In the genomic region with DNA sequence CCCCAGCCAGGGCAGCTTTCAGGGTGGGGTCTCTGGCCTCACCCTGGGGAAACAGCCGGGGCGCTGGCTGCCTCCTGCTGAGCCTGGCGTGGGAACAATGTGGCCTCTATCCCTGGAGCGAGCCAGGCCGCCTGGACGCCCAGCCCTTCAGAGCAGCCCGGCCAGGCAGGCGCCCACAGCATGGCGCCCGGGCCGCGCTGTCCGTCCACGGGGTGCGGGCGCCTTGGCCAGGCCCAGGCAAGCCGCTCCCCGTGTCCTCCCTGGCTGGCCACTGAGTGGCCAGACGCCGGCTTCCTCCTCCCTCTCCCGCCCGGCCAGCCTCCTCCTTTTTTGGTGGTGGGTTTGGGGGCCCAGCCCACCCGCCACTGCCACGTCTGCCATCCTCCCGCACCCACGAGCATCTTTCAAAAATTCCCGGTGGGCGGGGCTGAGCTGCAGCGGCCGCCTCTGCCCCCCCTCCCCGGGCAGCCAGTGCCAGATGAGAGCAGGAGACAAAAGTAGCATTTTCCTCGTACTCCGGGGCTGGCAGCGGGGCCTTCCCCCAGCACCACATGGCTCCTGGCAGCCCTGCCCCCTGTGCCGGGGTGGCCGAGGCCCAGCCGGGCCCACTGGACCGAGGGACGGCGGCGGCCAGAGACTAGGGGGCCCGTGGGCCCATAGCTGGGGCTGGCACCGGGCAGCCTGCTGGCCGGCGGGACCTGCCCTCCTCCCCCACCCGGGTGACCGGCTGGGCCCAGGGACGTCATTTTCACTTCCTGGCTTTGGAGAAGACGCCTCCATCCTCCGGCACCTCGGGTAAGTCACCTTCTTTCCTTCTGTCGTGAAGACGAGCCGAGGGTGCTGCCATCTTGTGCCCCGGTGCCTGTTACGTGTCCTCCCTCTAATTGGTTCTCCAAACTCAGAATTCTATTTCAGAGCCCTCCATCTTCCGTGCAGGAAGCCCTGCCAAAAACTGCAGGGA, we compare ENCODE assay signal across 8 cellular contexts.
DNase-seq lines count a peak whose midpoint lies in the region; ATAC-seq lines count a peak whose summit lies in the region.

No MANE protein-coding gene starts in this region.

- no peaks in the 10 kb centered on the region for H3K27me3 ChIP-seq in duodenal mucosa (ENCODE audit: control insufficient read depth in 1 of 2, insufficient read depth in 2 of 2, low read length in 2 of 2)

- DNase-seq in Ammon's horn (ENCODE audit: low spot score), result peak; percentile 93
- DNase-seq in NCI-H446 treated with DMSO at 0.1 percent for 48 hours (lab: John Stamatoyannopoulos, UW), result peak; percentile 88
- peak; percentile 95 for DNase-seq in myocyte (ENCODE audit: low read depth)
- no peak for DNase-seq in SK-N-DZ (ENCODE audit: low spot score)

- peaks cover 5 to 26% of the 10 kb centered on the region in 2 donors for H3K36me3 ChIP-seq in duodenal mucosa (ENCODE audit: control insufficient read depth in 1 of 2, insufficient read depth in 2 of 2, low read length in 2 of 2)

- H3K4me1 ChIP-seq in duodenal mucosa (ENCODE audit: control insufficient read depth in 1 of 2, insufficient read depth in 2 of 2, low read length in 2 of 2), result peaks cover 48 to 61% of the 10 kb centered on the region in 2 donors

- peak overlapping the region; percentile 23 to 35 for H3K4me3 ChIP-seq in duodenal mucosa (ENCODE audit: low read depth in 1 of 2, low read length in 2 of 2)

- H3K9me3 ChIP-seq in duodenal mucosa (ENCODE audit: control insufficient read depth in 1 of 2, low read length in 2 of 2), result no peaks in the 10 kb centered on the region

- ATAC-seq in HG03097 (IDR thresholded peaks at IDR 0.05; ENCODE audit: low FRiP score, unreplicated experiment), result no peak
- no peak for ATAC-seq in HG02642 (IDR thresholded peaks at IDR 0.05; ENCODE audit: poor library complexity, unreplicated experiment)
- ATAC-seq in GM18868 (IDR thresholded peaks at IDR 0.05; ENCODE audit: unreplicated experiment), result no peak

- peak overlapping the region; percentile 89 for H3K27ac ChIP-seq in duodenal mucosa (ENCODE audit: low read depth, low read length)

- H3K9ac ChIP-seq in duodenal mucosa (ENCODE audit: low read depth in 1 of 2, low read length in 2 of 2), result peak overlapping the region; percentile 29 to 36
